In the genomic region with DNA sequence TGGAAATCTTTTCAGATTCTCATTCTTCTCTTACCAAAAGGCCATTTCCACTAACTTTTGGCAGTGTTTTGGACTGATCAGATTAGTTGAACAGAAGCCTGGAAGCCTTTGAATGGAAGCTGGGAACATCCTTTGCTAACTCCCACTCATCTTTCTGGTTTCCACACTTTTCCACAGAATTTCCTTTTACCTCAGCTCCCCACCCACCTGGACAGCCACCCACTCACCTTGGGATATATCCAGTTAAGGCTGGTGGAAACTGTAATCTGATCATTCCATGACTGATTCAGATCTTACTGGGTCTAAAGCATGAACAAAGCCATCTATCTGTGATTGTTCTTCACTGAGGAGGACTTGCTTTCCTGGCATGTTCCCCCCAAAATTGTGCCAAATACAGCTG, we compare ENCODE assay signal across 23 cellular contexts.
DNase-seq lines count a peak whose midpoint lies in the region; ATAC-seq, FAIRE-seq and TF ChIP-seq lines count a peak whose summit lies in the region.
"Had no signal": no experiment of that assay in that cellular context is flagged by ENCODE, and none has a peak within 500 bp of the region (broad histone marks: within the 10 kb centered on the region; RNA-seq: fewer than 3 reads in every experiment).

No MANE protein-coding gene starts in this region.

- H3K36me3 ChIP-seq in mammary epithelial cell (ENCODE audit: insufficient read depth, low read length) (no peaks in the 10 kb centered on the region), breast epithelium (no peaks in the 10 kb centered on the region), bronchial epithelial cell (ENCODE audit: control insufficient read depth, insufficient read depth, low read length) (no peaks in the 10 kb centered on the region), WERI-Rb-1 (no peaks in the 10 kb centered on the region)
- H3K36me3 ChIP-seq: HAP-1 had no signal

- no peak overlapping the region for H3K4me2 ChIP-seq in mammary epithelial cell (ENCODE audit: insufficient read depth, low read depth, low read length)
- H3K4me2 ChIP-seq: A549 had no signal

- BruUV-seq in mammary epithelial cell (replicated peaks; lab: Mats Ljungman, UMichigan) = no TSS peak

- H3K27ac ChIP-seq in mammary epithelial cell (ENCODE audit: insufficient read depth, low read depth, low read length) = no peak overlapping the region
- H3K27ac ChIP-seq in breast epithelium = no peak overlapping the region
- no peak overlapping the region for H3K27ac ChIP-seq in WERI-Rb-1
- H3K27ac ChIP-seq: A549 had no signal

- CTCF ChIA-PET in mammary epithelial cell (lab: Charles Lee; ENCODE audit: low non-redundant PET) = no interaction called here

- no peak for TF ChIP-seq CTCF in mammary epithelial cell (conservative IDR thresholded peaks at IDR 0.05 in 1 of 2, IDR thresholded peaks at IDR 0.05 in 1 of 2; ENCODE audit: extremely low read depth in 1 of 2, insufficient read depth in 1 of 2, low read depth in 1 of 2, low read length in 2 of 2)
- no peak for TF ChIP-seq CTCF in breast epithelium (IDR thresholded peaks at IDR 0.05)
- no peak for TF ChIP-seq CTCF in bronchial epithelial cell (IDR thresholded peaks at IDR 0.05; ENCODE audit: insufficient read depth, low read length, severe bottlenecking)
- TF ChIP-seq CTCF in WERI-Rb-1 (IDR thresholded peaks at IDR 0.05; ENCODE audit: low read depth, low read length) = no peak

- no peak for TF ChIP-seq RAD21 in Ishikawa (IDR thresholded peaks at IDR 0.05; ENCODE audit: low read depth)

- ATAC-seq in GM21619 (IDR thresholded peaks at IDR 0.05; ENCODE audit: unreplicated experiment) = no peak
- ATAC-seq: A549 had no signal

- FAIRE-seq in bronchial epithelial cell (lab: Jason Lieb, UNC) = no peak
- FAIRE-seq: A549, G401.6, GM18507, H54 had no signal

- no peaks in the 10 kb centered on the region for H4K20me1 ChIP-seq in mammary epithelial cell (ENCODE audit: insufficient read depth, low read length)

- DNase-seq in mammary epithelial cell = no peak
- DNase-seq in breast epithelium (ENCODE audit: low spot score in 2 of 2) = no peak
- DNase-seq in bronchial epithelial cell (ENCODE audit: low read depth) = peak; percentile 26
- no peak for DNase-seq in WERI-Rb-1
- no peak for DNase-seq in NCI-H146 (lab: John Stamatoyannopoulos, UW)
- no peak for DNase-seq in dermis blood vessel endothelial cell
- DNase-seq: 8988T; ACHN; AML-193; C1 segment of cervical spinal cord; Calu3; CD4-positive, alpha-beta memory T cell; COR-L47; DMS53; DMS79 treated with DMSO at 0.1 percent for 48 hours; GOT3 had no signal

- intact Hi-C loops in mammary epithelial cell (cut with micrococcal nuclease) = no loop called here
- intact Hi-C loops in breast epithelium (cut with DNase I; ENCODE audit: low total_unique reads) = no loop called here

- no peak for TF ChIP-seq POLR2A in breast epithelium (IDR thresholded peaks at IDR 0.05)

- no peak overlapping the region for H3K9ac ChIP-seq in mammary epithelial cell (ENCODE audit: insufficient read depth, low read length)

- no peaks in the 10 kb centered on the region for H3K4me1 ChIP-seq in mammary epithelial cell (ENCODE audit: insufficient read depth, low read length)
- no peaks in the 10 kb centered on the region for H3K4me1 ChIP-seq in breast epithelium
- H3K4me1 ChIP-seq: A549, HAP-1 had no signal

- in situ Hi-C loops in mammary epithelial cell (cut with MboI; ENCODE audit: low sequenced_read_pairs in 2 of 2) = no loop called here

- H3K9me3 ChIP-seq in mammary epithelial cell (replicated peaks; ENCODE audit: insufficient read depth, low read length) (no peaks in the 10 kb centered on the region), breast epithelium (no peaks in the 10 kb centered on the region), WERI-Rb-1 (ENCODE audit: severe bottlenecking) (no peaks in the 10 kb centered on the region)
- H3K9me3 ChIP-seq: A549, HAP-1 had no signal

- H2AFZ ChIP-seq in mammary epithelial cell (ENCODE audit: low read depth, low read length) = peak overlapping the region; percentile 71

- no peaks in the 10 kb centered on the region for H3K79me2 ChIP-seq in mammary epithelial cell (ENCODE audit: insufficient read depth, low read length)

- H3K4me3 ChIP-seq in mammary epithelial cell (replicated peaks in 1 of 3; ENCODE audit: insufficient read depth in 1 of 3, low read depth in 2 of 3, low read length in 3 of 3) (no peak overlapping the region), breast epithelium (no peak overlapping the region), bronchial epithelial cell (ENCODE audit: low read depth, low read length) (no peak overlapping the region), WERI-Rb-1 (ENCODE audit: low read depth, low read length) (no peak overlapping the region)
- H3K4me3 ChIP-seq: A549, HAP-1 had no signal

- no peak for TF ChIP-seq EP300 in Ishikawa (IDR thresholded peaks at IDR 0.05; ENCODE audit: borderline replicate concordance)

- dilution Hi-C loops in mammary epithelial cell (cut with HindIII; ENCODE audit: low sequenced_read_pairs) = no loop called here

- H3K27me3 ChIP-seq in mammary epithelial cell (ENCODE audit: insufficient read depth, low read length) (no peaks in the 10 kb centered on the region), breast epithelium (no peaks in the 10 kb centered on the region), bronchial epithelial cell (ENCODE audit: control insufficient read depth, insufficient read depth, low read length) (no peaks in the 10 kb centered on the region), WERI-Rb-1 (ENCODE audit: insufficient read depth, low read depth, severe bottlenecking) (no peaks in the 10 kb centered on the region)

TF ChIP-seq in Ishikawa, 13 proteins besides CTCF, POLR2A, EP300 and RAD21:
- TF ChIP-seq TCF12 (IDR thresholded peaks at IDR 0.05; ENCODE audit: low read depth) (no peak), EGR1 (IDR thresholded peaks at IDR 0.05) (0 out of 2 replicates have a peak, but pooled peaks have one; percentile 12), CEBPB (IDR thresholded peaks at IDR 0.05) (no peak)
- TF ChIP-seq, protein P1, sequence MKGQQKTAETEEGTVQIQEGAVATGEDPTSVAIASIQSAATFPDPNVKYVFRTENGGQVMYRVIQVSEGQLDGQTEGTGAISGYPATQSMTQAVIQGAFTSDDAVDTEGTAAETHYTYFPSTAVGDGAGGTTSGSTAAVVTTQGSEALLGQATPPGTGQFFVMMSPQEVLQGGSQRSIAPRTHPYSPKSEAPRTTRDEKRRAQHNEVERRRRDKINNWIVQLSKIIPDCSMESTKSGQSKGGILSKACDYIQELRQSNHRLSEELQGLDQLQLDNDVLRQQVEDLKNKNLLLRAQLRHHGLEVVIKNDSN (IDR thresholded peaks at IDR 0.05) = no peak
- TF ChIP-seq, protein P2, sequence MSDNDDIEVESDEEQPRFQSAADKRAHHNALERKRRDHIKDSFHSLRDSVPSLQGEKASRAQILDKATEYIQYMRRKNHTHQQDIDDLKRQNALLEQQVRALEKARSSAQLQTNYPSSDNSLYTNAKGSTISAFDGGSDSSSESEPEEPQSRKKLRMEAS (IDR thresholded peaks at IDR 0.05) = no peak
